ENCODE assay signal across 9 cellular contexts in the genomic region with DNA sequence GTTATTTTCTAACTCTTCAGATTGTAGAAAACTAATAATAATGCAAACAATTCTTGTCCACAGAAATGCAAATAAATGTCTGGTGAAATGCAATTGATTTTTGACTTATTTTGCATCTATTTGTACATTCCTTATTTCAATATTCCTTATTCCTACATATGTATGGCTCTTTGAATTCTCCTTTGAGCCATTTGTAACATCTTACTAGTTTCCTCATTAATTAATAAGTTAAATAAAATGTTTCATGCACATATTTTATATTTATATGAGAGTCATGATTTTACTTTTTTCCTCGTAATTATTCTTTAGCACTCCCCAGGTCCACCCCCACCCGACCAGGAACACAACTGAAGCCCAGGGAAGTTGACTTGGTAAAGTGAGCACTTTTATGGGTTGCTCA. TPM values are rescaled to one million over a fixed set of nuclear protein-coding genes. Genes with fewer than 3 reads are reported as not detected.
"Had no signal": no experiment of that assay in that cellular context is flagged by ENCODE, and none has a peak within 500 bp of the region (broad histone marks: within the 10 kb centered on the region; RNA-seq: fewer than 3 reads in every experiment).

No MANE protein-coding gene starts in this region.

- H3K4me3 ChIP-seq: GM12878 had no signal

- FAIRE-seq: G401.6, GM12878, GM12891, GM12892, GM18507, GM19239 had no signal

- DNase-seq: GDM1, GF-D8 had no signal

- ATAC-seq: GM12878 had no signal

RNA-seq across cellular contexts. Expression of a gene that starts 2.7 kb away (rescaled TPM):
- total RNA-seq: G401, GM12878 had no signal
- polyA plus RNA-seq: GM12878 had no signal
